In the genomic region with DNA sequence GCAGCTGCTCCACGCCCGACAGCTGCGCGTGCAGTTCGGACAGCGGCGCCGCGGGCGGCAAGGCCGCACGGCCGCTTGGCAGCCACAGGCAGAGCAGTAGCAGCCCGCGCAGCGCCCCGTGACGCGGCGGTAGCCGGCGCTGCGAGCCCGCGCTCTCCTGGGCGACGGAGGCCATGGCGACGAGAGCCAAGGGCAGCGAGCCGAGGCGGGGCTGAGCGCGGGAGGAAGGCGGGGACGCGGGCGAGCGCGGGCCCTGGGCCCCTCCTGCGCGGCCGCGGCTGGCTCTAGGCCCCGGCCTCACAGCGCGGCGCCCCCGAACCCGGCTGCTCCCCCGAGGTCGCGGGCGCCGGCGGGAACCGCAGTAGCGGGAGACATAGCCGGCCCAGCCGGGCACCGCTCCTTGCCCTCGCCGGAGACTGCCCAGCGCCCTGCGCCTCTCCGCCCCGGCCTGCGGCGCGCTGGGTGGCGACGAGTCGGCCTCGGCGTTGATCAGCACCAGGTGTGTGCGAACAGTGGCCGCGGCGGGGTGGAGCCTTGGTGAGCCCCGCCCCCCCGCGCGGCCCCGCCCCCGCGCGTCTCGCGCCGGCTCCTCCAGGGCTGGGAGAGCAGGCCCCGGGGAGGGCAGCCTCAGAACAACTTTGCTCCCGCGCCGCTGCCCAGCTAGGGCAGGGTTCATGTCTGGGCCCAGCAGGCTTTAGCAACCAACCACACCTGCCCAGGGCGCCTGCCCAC, we compare ENCODE assay signal across 8 cellular contexts.
A peak's percentile ranks its signal among the peaks of the same experiment; 100 is the strongest.
DNase-seq lines count a peak whose midpoint lies in the region; ATAC-seq and TF ChIP-seq lines count a peak whose summit lies in the region.

A gene with protein sequence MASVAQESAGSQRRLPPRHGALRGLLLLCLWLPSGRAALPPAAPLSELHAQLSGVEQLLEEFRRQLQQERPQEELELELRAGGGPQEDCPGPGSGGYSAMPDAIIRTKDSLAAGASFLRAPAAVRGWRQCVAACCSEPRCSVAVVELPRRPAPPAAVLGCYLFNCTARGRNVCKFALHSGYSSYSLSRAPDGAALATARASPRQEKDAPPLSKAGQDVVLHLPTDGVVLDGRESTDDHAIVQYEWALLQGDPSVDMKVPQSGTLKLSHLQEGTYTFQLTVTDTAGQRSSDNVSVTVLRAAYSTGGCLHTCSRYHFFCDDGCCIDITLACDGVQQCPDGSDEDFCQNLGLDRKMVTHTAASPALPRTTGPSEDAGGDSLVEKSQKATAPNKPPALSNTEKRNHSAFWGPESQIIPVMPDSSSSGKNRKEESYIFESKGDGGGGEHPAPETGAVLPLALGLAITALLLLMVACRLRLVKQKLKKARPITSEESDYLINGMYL (minus strand): TSS at position 514 of the 732 bp plus-strand sequence. CDS start 339 bp downstream, at position 175.

- no peak for TF ChIP-seq CTCF in AG09319 (IDR thresholded peaks at IDR 0.05; ENCODE audit: low read depth, low read length)

- DNase-seq in AG09319 (ENCODE audit: extremely low read depth, low read depth) (peak; percentile 65), NCI-H510A (lab: John Stamatoyannopoulos, UW) (peak; percentile 72), cortex of kidney (lab: John Stamatoyannopoulos, UW) (peak; percentile 21), left kidney (ENCODE audit: low read depth, low spot score) (peak; percentile 94)
- DNase-seq in activated CD4-positive, alpha-beta T cell treated with anti-CD3 and anti-CD28 coated beads, Interleukin-2, amount 50 U/mL, for 1 hour, result peak; percentile 81
- peak; percentile 82 for DNase-seq in stimulated activated CD4-positive, alpha-beta T cell treated with anti-CD3 and anti-CD28 coated beads, Interleukin-1b, Interleukin-23, amount 100 ng/mL, for 48 hours

- ATAC-seq in GM19043 (IDR thresholded peaks at IDR 0.05; ENCODE audit: low read depth, unreplicated experiment) (peak; percentile 77), HG03432 (IDR thresholded peaks at IDR 0.05; ENCODE audit: unreplicated experiment) (peak; percentile 89)

Comparison
In these comparisons a context has a peak if more than half of its experiments do, and no peak if none do; other contexts are left out.
1. Peak in every context shown above with its lines: DNase-seq and ATAC-seq.
2. DNase-seq: peak in every context shown above with its lines; median percentile 94 in left kidney; 82 in stimulated activated CD4-positive, alpha-beta T cell treated with anti-CD3 and anti-CD28 coated beads, Interleukin-1b, Interleukin-23, amount 100 ng/mL, for 48 hours; 81 in activated CD4-positive, alpha-beta T cell treated with anti-CD3 and anti-CD28 coated beads, Interleukin-2, amount 50 U/mL, for 1 hour; 72 in NCI-H510A; 65 in AG09319; 21 in cortex of kidney.